Comparison of ENCODE assay signal across 8 cellular contexts in genomic region chr1:231550448-231550781, GRCh38. TPM values are rescaled to one million over a fixed set of nuclear protein-coding genes. Genes with fewer than 3 reads are reported as not detected.
DNase-seq lines count a peak whose midpoint lies in the region; ATAC-seq and TF ChIP-seq lines count a peak whose summit lies in the region.

No MANE protein-coding gene starts in this region.

- peak; percentile 55 for ATAC-seq in mucosa of descending colon
- ATAC-seq in GM18517 (IDR thresholded peaks at IDR 0.05; ENCODE audit: unreplicated experiment) = no peak
- ATAC-seq in GM19467 (IDR thresholded peaks at IDR 0.05; ENCODE audit: unreplicated experiment) = no peak

- H3K36me3 Mint-ChIP-seq in activated naive CD4-positive, alpha-beta T cell treated with anti-CD3 and anti-CD28 coated beads, Interleukin-2, amount 10 ng/mL, durations not matched to agents 7 days and 5 days = peaks cover 28% of the 10 kb centered on the region

- H3K4me3 ChIP-seq in mucosa of descending colon = no peak overlapping the region

- no peaks in the 10 kb centered on the region for H3K36me3 ChIP-seq in mucosa of descending colon (ENCODE audit: low read depth)

- H3K4me1 Mint-ChIP-seq in activated naive CD4-positive, alpha-beta T cell treated with anti-CD3 and anti-CD28 coated beads, Interleukin-2, amount 10 ng/mL, durations not matched to agents 7 days and 5 days = peaks cover 13% of the 10 kb centered on the region

- H3K27me3 Mint-ChIP-seq in activated naive CD4-positive, alpha-beta T cell treated with anti-CD3 and anti-CD28 coated beads, Interleukin-2, amount 10 ng/mL, durations not matched to agents 7 days and 5 days = no peaks in the 10 kb centered on the region

- no peak overlapping the region for H3K27ac Mint-ChIP-seq in activated naive CD4-positive, alpha-beta T cell treated with anti-CD3 and anti-CD28 coated beads, Interleukin-2, amount 10 ng/mL, durations not matched to agents 7 days and 5 days

- no peaks in the 10 kb centered on the region for H3K9me3 ChIP-seq in mucosa of descending colon

- peaks cover 1% of the 10 kb centered on the region for H3K9me3 Mint-ChIP-seq in activated naive CD4-positive, alpha-beta T cell treated with anti-CD3 and anti-CD28 coated beads, Interleukin-2, amount 10 ng/mL, durations not matched to agents 7 days and 5 days

- no peak overlapping the region for H3K4me3 Mint-ChIP-seq in activated naive CD4-positive, alpha-beta T cell treated with anti-CD3 and anti-CD28 coated beads, Interleukin-2, amount 10 ng/mL, durations not matched to agents 7 days and 5 days

- CTCF ChIA-PET in activated naive CD4-positive, alpha-beta T cell treated with anti-CD3 and anti-CD28 coated beads, Interleukin-2, amount 10 ng/mL, durations not matched to agents 7 days and 5 days (lab: Charles Lee) = interaction anchor here (0.7 to 1.0 kb wide), 2 partner anchors 19 to 192 kb away, joined by 3 read pairs; no protein-coding TSS in a partner anchor

- peak; percentile 16 for DNase-seq in SIG-M5 treated with dmso at 0.1 percent for 504 hours (lab: John Stamatoyannopoulos, UW; ENCODE audit: unreplicated experiment)
- no peak for DNase-seq in SIG-M5 (lab: John Stamatoyannopoulos, UW)
- peak; percentile 64 for DNase-seq in HT-29 (ENCODE audit: low spot score)
- DNase-seq in activated naive CD4-positive, alpha-beta T cell treated with anti-CD3 and anti-CD28 coated beads, Interleukin-2, amount 10 ng/mL, durations not matched to agents 7 days and 5 days = peak; percentile 52
- peak in 1 of 3 donors; percentile 49 for DNase-seq in mucosa of descending colon
- DNase-seq in NK-92 (lab: John Stamatoyannopoulos, UW; ENCODE audit: unreplicated experiment) = no peak

- no peaks in the 10 kb centered on the region for H3K4me1 ChIP-seq in mucosa of descending colon (ENCODE audit: low read depth)

- TF ChIP-seq CTCF in mucosa of descending colon (IDR thresholded peaks at IDR 0.05) = no peak

- intact Hi-C loops in mucosa of descending colon (cut with DNase I, micrococcal nuclease) = no loop called here

RNA-seq across cellular contexts. Expression of gene TSNAX, which starts 21.9 kb away (rescaled TPM):
- total RNA-seq in HT-29 (2014; rRNA removed; shearing (Covaris generic)) = 10.0 and 13.9 TPM in 2 replicates
- total RNA-seq in mucosa of descending colon = 10 to 100 TPM; 22.0 to 33.2 (median 31.4) TPM

Comparison
In these comparisons a context has a peak if more than half of its experiments do, and no peak if none do; other contexts are left out.
1. DNase-seq: peak in SIG-M5 treated with dmso at 0.1 percent for 504 hours (single experiment), HT-29 (single experiment) and activated naive CD4-positive, alpha-beta T cell treated with anti-CD3 and anti-CD28 coated beads, Interleukin-2, amount 10 ng/mL, durations not matched to agents 7 days and 5 days (single experiment); none in SIG-M5 (single experiment) and NK-92 (single experiment).